In genomic region chr11:14700593-14700992, GRCh38 we compare ENCODE assay signal across 22 cellular contexts. TPM values are rescaled to one million over a fixed set of nuclear protein-coding genes. Genes with fewer than 3 reads are reported as not detected.
DNase-seq lines count a peak whose midpoint lies in the region; ATAC-seq and TF ChIP-seq lines count a peak whose summit lies in the region.
"Had no signal": no experiment of that assay in that cellular context is flagged by ENCODE, and none has a peak within 500 bp of the region (broad histone marks: within the 10 kb centered on the region; RNA-seq: fewer than 3 reads in every experiment).

No MANE protein-coding gene starts in this region.

- H3K79me2 ChIP-seq in KMS-11 (ENCODE audit: insufficient read depth, low read depth), result peaks cover 98% of the 10 kb centered on the region

- POLR2A ChIA-PET in activated naive CD8-positive, alpha-beta T cell treated with anti-CD3 and anti-CD28 coated beads, Interleukin-2, amount 10 ng/mL, durations not matched to agents 7 days and 5 days (lab: Charles Lee), result interaction anchor here (1.1 kb wide), 1 partner anchor 56 kb away, joined by 3 read pairs; no protein-coding TSS in a partner anchor

- no peaks in the 10 kb centered on the region for H3K36me3 ChIP-seq in KMS-11 (ENCODE audit: insufficient read depth)
- H3K36me3 ChIP-seq: colonic mucosa, heart right ventricle, right atrium auricular region, SJCRH30 had no signal

- peaks cover 39% of the 10 kb centered on the region for H3K36me3 Mint-ChIP-seq in activated naive CD4-positive, alpha-beta T cell treated with anti-CD3 and anti-CD28 coated beads, Interleukin-2, amount 50 U/mL, for 24 hours
- H3K36me3 Mint-ChIP-seq in activated naive CD4-positive, alpha-beta T cell treated with anti-CD3 and anti-CD28 coated beads, Interleukin-2, amount 50 U/mL, for 72 hours, result peaks cover 31 to 56% of the 10 kb centered on the region in 2 donors
- peaks cover 60% of the 10 kb centered on the region for H3K36me3 Mint-ChIP-seq in activated naive CD8-positive, alpha-beta T cell treated with anti-CD3 and anti-CD28 coated beads, Interleukin-2, amount 10 ng/mL, durations not matched to agents 7 days and 5 days
- H3K36me3 Mint-ChIP-seq in stimulated activated effector memory CD8-positive, alpha-beta T cell treated with anti-CD3 and anti-CD28 coated beads, Interleukin-12 subunit alpha, Interleukin-12 subunit beta, amount 100 ng/mL, for 72 hours, result peaks cover 6% of the 10 kb centered on the region

- no peak for TF ChIP-seq CTCF in KMS-11 (conservative IDR thresholded peaks at IDR 0.05; ENCODE audit: low read depth, low read length)

- H2AFZ ChIP-seq in KMS-11 (ENCODE audit: low read depth), result no peak overlapping the region
- H2AFZ ChIP-seq: GM23338 had no signal

- peaks cover 46% of the 10 kb centered on the region for H3K4me1 ChIP-seq in KMS-11 (ENCODE audit: low read depth, poor library complexity, severe bottlenecking)
- H3K4me1 ChIP-seq: Caco-2, colonic mucosa, SJCRH30, testis had no signal

- H3K9ac ChIP-seq in KMS-11, result no peak overlapping the region

- H3K27ac ChIP-seq in KMS-11, result no peak overlapping the region
- H3K27ac ChIP-seq: colonic mucosa, heart right ventricle, right atrium auricular region, SJCRH30, testis had no signal

- H3K27ac Mint-ChIP-seq in activated naive CD4-positive, alpha-beta T cell treated with anti-CD3 and anti-CD28 coated beads, Interleukin-2, amount 50 U/mL, for 24 hours, result no peak overlapping the region
- H3K27ac Mint-ChIP-seq in activated naive CD4-positive, alpha-beta T cell treated with anti-CD3 and anti-CD28 coated beads, Interleukin-2, amount 50 U/mL, for 72 hours, result peak overlapping the region in 1 of 2 donors; percentile 27
- peak overlapping the region; percentile 26 for H3K27ac Mint-ChIP-seq in activated naive CD8-positive, alpha-beta T cell treated with anti-CD3 and anti-CD28 coated beads, Interleukin-2, amount 10 ng/mL, durations not matched to agents 7 days and 5 days
- H3K27ac Mint-ChIP-seq in stimulated activated effector memory CD8-positive, alpha-beta T cell treated with anti-CD3 and anti-CD28 coated beads, Interleukin-12 subunit alpha, Interleukin-12 subunit beta, amount 100 ng/mL, for 72 hours, result no peak overlapping the region
- H3K27ac Mint-ChIP-seq: activated naive CD4-positive, alpha-beta T cell treated with anti-CD3 and anti-CD28 coated beads, Interleukin-2, amount 10 ng/mL, durations not matched to agents 7 days and 5 days; brain; GM23338 had no signal

- H3K27me3 ChIP-seq in KMS-11 (ENCODE audit: insufficient read depth, low read depth), result no peaks in the 10 kb centered on the region
- H3K27me3 ChIP-seq: colonic mucosa, heart right ventricle, right atrium auricular region, SJCRH30, testis had no signal

- peak overlapping the region; percentile 69 for H3K4me3 Mint-ChIP-seq in activated naive CD4-positive, alpha-beta T cell treated with anti-CD3 and anti-CD28 coated beads, Interleukin-2, amount 50 U/mL, for 24 hours
- peak overlapping the region; percentile 76 for H3K4me3 Mint-ChIP-seq in activated naive CD8-positive, alpha-beta T cell treated with anti-CD3 and anti-CD28 coated beads, Interleukin-2, amount 10 ng/mL, durations not matched to agents 7 days and 5 days
- peak overlapping the region; percentile 9 for H3K4me3 Mint-ChIP-seq in stimulated activated effector memory CD8-positive, alpha-beta T cell treated with anti-CD3 and anti-CD28 coated beads, Interleukin-12 subunit alpha, Interleukin-12 subunit beta, amount 100 ng/mL, for 72 hours
- H3K4me3 Mint-ChIP-seq: activated naive CD4-positive, alpha-beta T cell treated with anti-CD3 and anti-CD28 coated beads, Interleukin-2, amount 10 ng/mL, durations not matched to agents 7 days and 5 days; brain; GM23338 had no signal

- peaks cover 17% of the 10 kb centered on the region for H3K9me3 Mint-ChIP-seq in activated naive CD4-positive, alpha-beta T cell treated with anti-CD3 and anti-CD28 coated beads, Interleukin-2, amount 50 U/mL, for 24 hours
- H3K9me3 Mint-ChIP-seq in activated naive CD4-positive, alpha-beta T cell treated with anti-CD3 and anti-CD28 coated beads, Interleukin-2, amount 50 U/mL, for 72 hours, result peaks cover 17 to 32% of the 10 kb centered on the region in 2 donors
- H3K9me3 Mint-ChIP-seq in activated naive CD8-positive, alpha-beta T cell treated with anti-CD3 and anti-CD28 coated beads, Interleukin-2, amount 10 ng/mL, durations not matched to agents 7 days and 5 days, result peaks cover 17% of the 10 kb centered on the region
- peaks cover 22% of the 10 kb centered on the region for H3K9me3 Mint-ChIP-seq in stimulated activated effector memory CD8-positive, alpha-beta T cell treated with anti-CD3 and anti-CD28 coated beads, Interleukin-12 subunit alpha, Interleukin-12 subunit beta, amount 100 ng/mL, for 72 hours

- peaks cover 75% of the 10 kb centered on the region for H3K4me1 Mint-ChIP-seq in activated naive CD4-positive, alpha-beta T cell treated with anti-CD3 and anti-CD28 coated beads, Interleukin-2, amount 50 U/mL, for 24 hours
- H3K4me1 Mint-ChIP-seq in activated naive CD8-positive, alpha-beta T cell treated with anti-CD3 and anti-CD28 coated beads, Interleukin-2, amount 10 ng/mL, durations not matched to agents 7 days and 5 days, result peaks cover 37% of the 10 kb centered on the region
- peaks cover 32% of the 10 kb centered on the region for H3K4me1 Mint-ChIP-seq in stimulated activated effector memory CD8-positive, alpha-beta T cell treated with anti-CD3 and anti-CD28 coated beads, Interleukin-12 subunit alpha, Interleukin-12 subunit beta, amount 100 ng/mL, for 72 hours
- H3K4me1 Mint-ChIP-seq: brain had no signal

- H3K4me3 ChIP-seq in KMS-11 (IDR thresholded peaks at IDR 0.05; ENCODE audit: insufficient read depth, low read depth, low read length), result no peak overlapping the region
- H3K4me3 ChIP-seq: colonic mucosa, GM23338, right atrium auricular region, SJCRH30, testis had no signal

- ATAC-seq in activated naive CD4-positive, alpha-beta T cell treated with anti-CD3 and anti-CD28 coated beads, Interleukin-2, amount 50 U/mL, for 72 hours, result no peak
- ATAC-seq in activated naive CD8-positive, alpha-beta T cell treated with anti-CD3 and anti-CD28 coated beads, Interleukin-2, amount 10 ng/mL, durations not matched to agents 7 days and 5 days (ENCODE audit: low read depth), result no peak
- ATAC-seq in stimulated activated effector memory CD8-positive, alpha-beta T cell treated with anti-CD3 and anti-CD28 coated beads, Interleukin-12 subunit alpha, Interleukin-12 subunit beta, amount 100 ng/mL, for 72 hours, result no peak
- ATAC-seq: GM23338, heart right ventricle had no signal

- peaks cover 34% of the 10 kb centered on the region; the same call in 1 of the 2 replicates for H4K20me1 ChIP-seq in KMS-11 (ENCODE audit: insufficient read depth)

- no peaks in the 10 kb centered on the region for H3K27me3 Mint-ChIP-seq in activated naive CD4-positive, alpha-beta T cell treated with anti-CD3 and anti-CD28 coated beads, Interleukin-2, amount 50 U/mL, for 24 hours
- no peaks in the 10 kb centered on the region for H3K27me3 Mint-ChIP-seq in activated naive CD8-positive, alpha-beta T cell treated with anti-CD3 and anti-CD28 coated beads, Interleukin-2, amount 10 ng/mL, durations not matched to agents 7 days and 5 days
- H3K27me3 Mint-ChIP-seq: activated naive CD4-positive, alpha-beta T cell treated with anti-CD3 and anti-CD28 coated beads, Interleukin-2, amount 10 ng/mL, durations not matched to agents 7 days and 5 days had no signal

- no peak for DNase-seq in activated naive CD4-positive, alpha-beta T cell treated with anti-CD3 and anti-CD28 coated beads, Interleukin-2, amount 50 U/mL, for 72 hours (ENCODE audit: low spot score in 2 of 2)
- DNase-seq in activated naive CD8-positive, alpha-beta T cell treated with anti-CD3 and anti-CD28 coated beads, Interleukin-2, amount 10 ng/mL, durations not matched to agents 7 days and 5 days, result no peak
- DNase-seq in stimulated activated effector memory CD8-positive, alpha-beta T cell treated with anti-CD3 and anti-CD28 coated beads, Interleukin-12 subunit alpha, Interleukin-12 subunit beta, amount 100 ng/mL, for 72 hours (ENCODE audit: low spot score in 2 of 2), result no peak
- DNase-seq in ecto neural progenitor cell (ENCODE audit: low spot score) (no peak), epidermal melanocyte (ENCODE audit: insufficient read length, low spot score) (no peak), HCEC 1CT (no peak)
- DNase-seq: activated naive CD4-positive, alpha-beta T cell treated with anti-CD3 and anti-CD28 coated beads, Interleukin-2, amount 10 ng/mL, durations not matched to agents 7 days and 5 days; Caco-2; colonic mucosa; heart right ventricle; KG1; NCI-H1092 treated with DMSO at 0.1 percent for 48 hours; NCI-H2107; NCI-H510A treated with DMSO at 0.1 percent for 48 hours; SJCRH30; T-helper 9 cell; testis had no signal

- H3K4me2 ChIP-seq in KMS-11, result 0 out of 2 replicates have a peak overlapping the region, but pooled peaks have one; percentile 2
- H3K4me2 ChIP-seq: GM23338 had no signal

RNA-seq across cellular contexts. Expression of gene PDE3B, which starts 57.0 kb away (rescaled TPM):
- 10 to 100 TPM; 10.7 to 42.5 TPM for total RNA-seq in activated naive CD4-positive, alpha-beta T cell treated with anti-CD3 and anti-CD28 coated beads, Interleukin-2, amount 50 U/mL, for 72 hours
- 100 to 1,000 TPM; 117 to 125 TPM for total RNA-seq in activated naive CD8-positive, alpha-beta T cell treated with anti-CD3 and anti-CD28 coated beads, Interleukin-2, amount 10 ng/mL, durations not matched to agents 7 days and 5 days

Comparison
In these comparisons a context has a peak if more than half of its experiments do, and no peak if none do; other contexts are left out.
1. H3K4me3 Mint-ChIP-seq: peak in every context shown above with its lines; median percentile 76 in activated naive CD8-positive, alpha-beta T cell treated with anti-CD3 and anti-CD28 coated beads, Interleukin-2, amount 10 ng/mL, durations not matched to agents 7 days and 5 days; 69 in activated naive CD4-positive, alpha-beta T cell treated with anti-CD3 and anti-CD28 coated beads, Interleukin-2, amount 50 U/mL, for 24 hours; 9 in stimulated activated effector memory CD8-positive, alpha-beta T cell treated with anti-CD3 and anti-CD28 coated beads, Interleukin-12 subunit alpha, Interleukin-12 subunit beta, amount 100 ng/mL, for 72 hours.